Comparison of ENCODE assay signal across 1 cellular context in the genomic region with DNA sequence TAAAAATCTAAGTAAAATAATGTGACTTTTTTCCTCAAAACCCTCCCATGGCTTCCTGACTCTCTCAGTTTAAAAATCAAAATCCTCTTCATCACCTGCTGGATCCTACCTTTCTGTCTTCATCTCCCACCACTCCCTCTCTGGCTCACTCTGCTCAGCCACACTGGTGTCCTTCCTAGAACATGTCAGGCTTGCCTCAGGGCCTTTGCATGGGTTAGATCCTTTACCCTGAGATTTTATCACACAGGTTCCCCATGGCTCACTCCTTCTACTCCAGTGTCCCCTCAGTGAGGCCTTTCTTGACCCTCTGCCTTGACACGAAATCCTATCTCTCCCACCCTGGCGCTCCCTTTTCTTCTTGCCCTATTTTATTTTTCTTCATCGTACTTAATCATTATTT.
TF ChIP-seq lines count a peak whose summit lies in the region.

No MANE protein-coding gene starts in this region.

TF ChIP-seq in K562, 482 proteins besides CTCF, POLR2A, EP300 and RAD21 (continued from another document and continues in another):
- TF ChIP-seq, protein P1, sequence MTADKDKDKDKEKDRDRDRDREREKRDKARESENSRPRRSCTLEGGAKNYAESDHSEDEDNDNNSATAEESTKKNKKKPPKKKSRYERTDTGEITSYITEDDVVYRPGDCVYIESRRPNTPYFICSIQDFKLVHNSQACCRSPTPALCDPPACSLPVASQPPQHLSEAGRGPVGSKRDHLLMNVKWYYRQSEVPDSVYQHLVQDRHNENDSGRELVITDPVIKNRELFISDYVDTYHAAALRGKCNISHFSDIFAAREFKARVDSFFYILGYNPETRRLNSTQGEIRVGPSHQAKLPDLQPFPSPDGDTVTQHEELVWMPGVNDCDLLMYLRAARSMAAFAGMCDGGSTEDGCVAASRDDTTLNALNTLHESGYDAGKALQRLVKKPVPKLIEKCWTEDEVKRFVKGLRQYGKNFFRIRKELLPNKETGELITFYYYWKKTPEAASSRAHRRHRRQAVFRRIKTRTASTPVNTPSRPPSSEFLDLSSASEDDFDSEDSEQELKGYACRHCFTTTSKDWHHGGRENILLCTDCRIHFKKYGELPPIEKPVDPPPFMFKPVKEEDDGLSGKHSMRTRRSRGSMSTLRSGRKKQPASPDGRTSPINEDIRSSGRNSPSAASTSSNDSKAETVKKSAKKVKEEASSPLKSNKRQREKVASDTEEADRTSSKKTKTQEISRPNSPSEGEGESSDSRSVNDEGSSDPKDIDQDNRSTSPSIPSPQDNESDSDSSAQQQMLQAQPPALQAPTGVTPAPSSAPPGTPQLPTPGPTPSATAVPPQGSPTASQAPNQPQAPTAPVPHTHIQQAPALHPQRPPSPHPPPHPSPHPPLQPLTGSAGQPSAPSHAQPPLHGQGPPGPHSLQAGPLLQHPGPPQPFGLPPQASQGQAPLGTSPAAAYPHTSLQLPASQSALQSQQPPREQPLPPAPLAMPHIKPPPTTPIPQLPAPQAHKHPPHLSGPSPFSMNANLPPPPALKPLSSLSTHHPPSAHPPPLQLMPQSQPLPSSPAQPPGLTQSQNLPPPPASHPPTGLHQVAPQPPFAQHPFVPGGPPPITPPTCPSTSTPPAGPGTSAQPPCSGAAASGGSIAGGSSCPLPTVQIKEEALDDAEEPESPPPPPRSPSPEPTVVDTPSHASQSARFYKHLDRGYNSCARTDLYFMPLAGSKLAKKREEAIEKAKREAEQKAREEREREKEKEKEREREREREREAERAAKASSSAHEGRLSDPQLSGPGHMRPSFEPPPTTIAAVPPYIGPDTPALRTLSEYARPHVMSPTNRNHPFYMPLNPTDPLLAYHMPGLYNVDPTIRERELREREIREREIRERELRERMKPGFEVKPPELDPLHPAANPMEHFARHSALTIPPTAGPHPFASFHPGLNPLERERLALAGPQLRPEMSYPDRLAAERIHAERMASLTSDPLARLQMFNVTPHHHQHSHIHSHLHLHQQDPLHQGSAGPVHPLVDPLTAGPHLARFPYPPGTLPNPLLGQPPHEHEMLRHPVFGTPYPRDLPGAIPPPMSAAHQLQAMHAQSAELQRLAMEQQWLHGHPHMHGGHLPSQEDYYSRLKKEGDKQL (CRISPR knock-in tag; IDR thresholded peaks at IDR 0.05; ENCODE audit: borderline replicate concordance) = no peak
- TF ChIP-seq ZNF79 (CRISPR knock-in tag; IDR thresholded peaks at IDR 0.05; ENCODE audit: low read depth) (no peak), CBX8 (IDR thresholded peaks at IDR 0.05; ENCODE audit: borderline replicate concordance, extremely low read depth, low read depth, low read length, poor library complexity, severe bottlenecking) (no peak), PTBP1 (IDR thresholded peaks at IDR 0.05; ENCODE audit: low read depth, low read length) (no peak), ZNF507 (tag; conservative IDR thresholded peaks at IDR 0.05) (no peak), YY1 (IDR thresholded peaks at IDR 0.05; ENCODE audit: borderline replicate concordance in 1 of 3, control insufficient read depth in 1 of 3, extremely low read depth in 1 of 3, insufficient read depth in 3 of 3, insufficient read length in 1 of 3, insufficient replicate concordance in 2 of 3, low read depth in 1 of 3, low read length in 2 of 3) (no peak), DIDO1 (tag; IDR thresholded peaks at IDR 0.05; ENCODE audit: low read depth) (no peak), CHAMP1 (IDR thresholded peaks at IDR 0.05) (no peak), NCOA2 (IDR thresholded peaks at IDR 0.05; ENCODE audit: partially characterized antibody in 2 of 2) (no peak), CREB1 (IDR thresholded peaks at IDR 0.05) (no peak), CREB1 (CRISPR knock-in tag; IDR thresholded peaks at IDR 0.05) (no peak), TAF1 (IDR thresholded peaks at IDR 0.05; ENCODE audit: control insufficient read depth, extremely low read depth, insufficient read depth, low read length, severe bottlenecking) (no peak), ZNF224 (CRISPR knock-in tag; IDR thresholded peaks at IDR 0.05) (no peak), ZNF217 (CRISPR knock-in tag; IDR thresholded peaks at IDR 0.05) (no peak), FUS (optimal IDR thresholded peaks at IDR 0.05; ENCODE audit: low read depth, low read length) (no peak), ZNF140 (CRISPR knock-in tag; IDR thresholded peaks at IDR 0.05) (no peak), PTRF (tag; IDR thresholded peaks at IDR 0.05) (peak; percentile 55; the same call in 1 of the 2 replicates), NR3C1 (CRISPR knock-in tag; IDR thresholded peaks at IDR 0.05) (no peak), ARID1B (IDR thresholded peaks at IDR 0.05) (no peak), CAMTA2 (CRISPR knock-in tag; conservative IDR thresholded peaks at IDR 0.05) (no peak), KDM2B (CRISPR knock-in tag; IDR thresholded peaks at IDR 0.05) (no peak), SIX5 (IDR thresholded peaks at IDR 0.05; ENCODE audit: borderline replicate concordance in 1 of 2, insufficient read depth in 1 of 2, low read depth in 1 of 2, low read length in 2 of 2) (no peak), CBFB (CRISPR knock-in tag; IDR thresholded peaks at IDR 0.05) (no peak), CTCFL (IDR thresholded peaks at IDR 0.05; ENCODE audit: borderline replicate concordance, insufficient read depth, low read depth, low read length, poor library complexity, severe bottlenecking) (no peak), ZNF57 (CRISPR knock-in tag; IDR thresholded peaks at IDR 0.05) (no peak), ZNF583 (CRISPR knock-in tag; IDR thresholded peaks at IDR 0.05) (0 out of 2 replicates have a peak, but pooled peaks have one; percentile 58), ZNF766 (CRISPR knock-in tag; conservative IDR thresholded peaks at IDR 0.05) (no peak), SAFB2 (IDR thresholded peaks at IDR 0.05; ENCODE audit: borderline replicate concordance, low read depth, low read length, severe bottlenecking) (no peak), HDGF (IDR thresholded peaks at IDR 0.05) (no peak), ZNF165 (CRISPR knock-in tag; IDR thresholded peaks at IDR 0.05; ENCODE audit: borderline replicate concordance) (no peak), ZNF121 (CRISPR knock-in tag; conservative IDR thresholded peaks at IDR 0.05) (no peak), NFIX (CRISPR knock-in tag; IDR thresholded peaks at IDR 0.05; ENCODE audit: low read depth) (no peak)
- TF ChIP-seq, protein P2, sequence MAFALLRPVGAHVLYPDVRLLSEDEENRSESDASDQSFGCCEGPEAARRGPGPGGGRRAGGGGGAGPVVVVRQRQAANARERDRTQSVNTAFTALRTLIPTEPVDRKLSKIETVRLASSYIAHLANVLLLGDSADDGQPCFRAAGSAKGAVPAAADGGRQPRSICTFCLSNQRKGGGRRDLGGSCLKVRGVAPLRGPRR (CRISPR knock-in tag; IDR thresholded peaks at IDR 0.05) = no peak
- TF ChIP-seq, protein P3, sequence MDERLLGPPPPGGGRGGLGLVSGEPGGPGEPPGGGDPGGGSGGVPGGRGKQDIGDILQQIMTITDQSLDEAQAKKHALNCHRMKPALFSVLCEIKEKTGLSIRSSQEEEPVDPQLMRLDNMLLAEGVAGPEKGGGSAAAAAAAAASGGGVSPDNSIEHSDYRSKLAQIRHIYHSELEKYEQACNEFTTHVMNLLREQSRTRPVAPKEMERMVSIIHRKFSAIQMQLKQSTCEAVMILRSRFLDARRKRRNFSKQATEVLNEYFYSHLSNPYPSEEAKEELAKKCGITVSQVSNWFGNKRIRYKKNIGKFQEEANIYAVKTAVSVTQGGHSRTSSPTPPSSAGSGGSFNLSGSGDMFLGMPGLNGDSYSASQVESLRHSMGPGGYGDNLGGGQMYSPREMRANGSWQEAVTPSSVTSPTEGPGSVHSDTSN (CRISPR knock-in tag; IDR thresholded peaks at IDR 0.05; ENCODE audit: low read depth) = no peak
- TF ChIP-seq, protein P3 (tag; conservative IDR thresholded peaks at IDR 0.05; ENCODE audit: low read depth) = no peak
- TF ChIP-seq, protein P4, sequence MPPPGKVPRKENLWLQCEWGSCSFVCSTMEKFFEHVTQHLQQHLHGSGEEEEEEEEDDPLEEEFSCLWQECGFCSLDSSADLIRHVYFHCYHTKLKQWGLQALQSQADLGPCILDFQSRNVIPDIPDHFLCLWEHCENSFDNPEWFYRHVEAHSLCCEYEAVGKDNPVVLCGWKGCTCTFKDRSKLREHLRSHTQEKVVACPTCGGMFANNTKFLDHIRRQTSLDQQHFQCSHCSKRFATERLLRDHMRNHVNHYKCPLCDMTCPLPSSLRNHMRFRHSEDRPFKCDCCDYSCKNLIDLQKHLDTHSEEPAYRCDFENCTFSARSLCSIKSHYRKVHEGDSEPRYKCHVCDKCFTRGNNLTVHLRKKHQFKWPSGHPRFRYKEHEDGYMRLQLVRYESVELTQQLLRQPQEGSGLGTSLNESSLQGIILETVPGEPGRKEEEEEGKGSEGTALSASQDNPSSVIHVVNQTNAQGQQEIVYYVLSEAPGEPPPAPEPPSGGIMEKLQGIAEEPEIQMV (tag; conservative IDR thresholded peaks at IDR 0.05; ENCODE audit: low read depth) = no peak
- TF ChIP-seq, protein P5, sequence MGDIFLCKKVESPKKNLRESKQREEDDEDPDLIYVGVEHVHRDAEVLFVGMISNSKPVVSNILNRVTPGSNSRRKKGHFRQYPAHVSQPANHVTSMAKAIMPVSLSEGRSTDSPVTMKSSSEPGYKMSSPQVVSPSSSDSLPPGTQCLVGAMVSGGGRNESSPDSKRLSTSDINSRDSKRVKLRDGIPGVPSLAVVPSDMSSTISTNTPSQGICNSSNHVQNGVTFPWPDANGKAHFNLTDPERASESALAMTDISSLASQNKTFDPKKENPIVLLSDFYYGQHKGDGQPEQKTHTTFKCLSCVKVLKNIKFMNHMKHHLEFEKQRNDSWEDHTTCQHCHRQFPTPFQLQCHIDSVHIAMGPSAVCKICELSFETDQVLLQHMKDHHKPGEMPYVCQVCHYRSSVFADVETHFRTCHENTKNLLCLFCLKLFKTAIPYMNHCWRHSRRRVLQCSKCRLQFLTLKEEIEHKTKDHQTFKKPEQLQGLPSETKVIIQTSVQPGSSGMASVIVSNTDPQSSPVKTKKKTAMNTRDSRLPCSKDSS (IDR thresholded peaks at IDR 0.05; ENCODE audit: low read depth, partially characterized antibody) = no peak
- TF ChIP-seq, protein P6, sequence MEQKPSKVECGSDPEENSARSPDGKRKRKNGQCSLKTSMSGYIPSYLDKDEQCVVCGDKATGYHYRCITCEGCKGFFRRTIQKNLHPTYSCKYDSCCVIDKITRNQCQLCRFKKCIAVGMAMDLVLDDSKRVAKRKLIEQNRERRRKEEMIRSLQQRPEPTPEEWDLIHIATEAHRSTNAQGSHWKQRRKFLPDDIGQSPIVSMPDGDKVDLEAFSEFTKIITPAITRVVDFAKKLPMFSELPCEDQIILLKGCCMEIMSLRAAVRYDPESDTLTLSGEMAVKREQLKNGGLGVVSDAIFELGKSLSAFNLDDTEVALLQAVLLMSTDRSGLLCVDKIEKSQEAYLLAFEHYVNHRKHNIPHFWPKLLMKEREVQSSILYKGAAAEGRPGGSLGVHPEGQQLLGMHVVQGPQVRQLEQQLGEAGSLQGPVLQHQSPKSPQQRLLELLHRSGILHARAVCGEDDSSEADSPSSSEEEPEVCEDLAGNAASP (IDR thresholded peaks at IDR 0.05) = no peak
- TF ChIP-seq, protein P7, sequence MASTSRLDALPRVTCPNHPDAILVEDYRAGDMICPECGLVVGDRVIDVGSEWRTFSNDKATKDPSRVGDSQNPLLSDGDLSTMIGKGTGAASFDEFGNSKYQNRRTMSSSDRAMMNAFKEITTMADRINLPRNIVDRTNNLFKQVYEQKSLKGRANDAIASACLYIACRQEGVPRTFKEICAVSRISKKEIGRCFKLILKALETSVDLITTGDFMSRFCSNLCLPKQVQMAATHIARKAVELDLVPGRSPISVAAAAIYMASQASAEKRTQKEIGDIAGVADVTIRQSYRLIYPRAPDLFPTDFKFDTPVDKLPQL (IDR thresholded peaks at IDR 0.05; ENCODE audit: extremely low read depth, insufficient read length) = no peak
